In genomic region chr15:67185621-67186225, GRCh38 we compare ENCODE assay signal across 9 cellular contexts.
A peak's percentile ranks its signal among the peaks of the same experiment; 100 is the strongest.
DNase-seq lines count a peak whose midpoint lies in the region; ATAC-seq and TF ChIP-seq lines count a peak whose summit lies in the region.
"Had no signal": no experiment of that assay in that cellular context is flagged by ENCODE, and none has a peak within 500 bp of the region (broad histone marks: within the 10 kb centered on the region; RNA-seq: fewer than 3 reads in every experiment).

No MANE protein-coding gene starts in this region.

- H3K4me3 ChIP-seq in heart left ventricle: no peak overlapping the region
- no peak overlapping the region for H3K4me3 ChIP-seq in uterus
- H3K4me3 ChIP-seq: ovary had no signal

- no peak for ATAC-seq in heart left ventricle
- no peak for ATAC-seq in left cardiac atrium
- ATAC-seq in memory B cell (ENCODE audit: low read depth): peak; percentile 47

- no peak for TF ChIP-seq CTCF in heart left ventricle (IDR thresholded peaks at IDR 0.05)
- no peak for TF ChIP-seq CTCF in uterus (IDR thresholded peaks at IDR 0.05)

- H3K36me3 ChIP-seq in heart left ventricle: peaks cover 0 to 77% (median 35%) of the 10 kb centered on the region in 9 donors
- H3K36me3 ChIP-seq in uterus: no peaks in the 10 kb centered on the region
- H3K36me3 ChIP-seq: ovary had no signal

- H3K27me3 ChIP-seq in heart left ventricle (no peaks in the 10 kb centered on the region), uterus (no peaks in the 10 kb centered on the region)
- H3K27me3 ChIP-seq: ovary had no signal

- TF ChIP-seq POLR2A in heart left ventricle (IDR thresholded peaks at IDR 0.05): no peak
- TF ChIP-seq POLR2A in uterus (IDR thresholded peaks at IDR 0.05): no peak

- no peaks in the 10 kb centered on the region for H3K9me3 ChIP-seq in heart left ventricle
- no peaks in the 10 kb centered on the region for H3K9me3 ChIP-seq in uterus
- H3K9me3 ChIP-seq: ovary had no signal

- no peaks in the 10 kb centered on the region for H3K9me3 Mint-ChIP-seq in activated naive CD8-positive, alpha-beta T cell treated with anti-CD3 and anti-CD28 coated beads for 36 hours
- no peaks in the 10 kb centered on the region for H3K9me3 Mint-ChIP-seq in memory B cell

- intact Hi-C loops in heart left ventricle (cut with DNase I) (loop anchor here in 3 of 10 donors (5.0 to 10.0 kb wide), 2 partner anchors 61 to 118 kb away; partner anchors contain the start of gene SMAD3 (in 2 of the 3)), left cardiac atrium (cut with DNase I) (loop anchor here (5.0 to 10.0 kb wide), 2 partner anchors 118 to 121 kb away; partner anchors contain the start of gene SMAD3 (in 2 of the 2)), uterus (cut with DNase I; ENCODE audit: low total_unique reads) (loop anchor here (5.0 kb wide), 1 partner anchor 38 kb away; no protein-coding TSS in a partner anchor)

- H3K36me3 Mint-ChIP-seq in activated naive CD8-positive, alpha-beta T cell treated with anti-CD3 and anti-CD28 coated beads for 36 hours: peaks cover 11% of the 10 kb centered on the region
- peaks cover 33% of the 10 kb centered on the region for H3K36me3 Mint-ChIP-seq in memory B cell

- H3K27me3 Mint-ChIP-seq in activated naive CD8-positive, alpha-beta T cell treated with anti-CD3 and anti-CD28 coated beads for 36 hours: no peaks in the 10 kb centered on the region
- H3K27me3 Mint-ChIP-seq in memory B cell: no peaks in the 10 kb centered on the region

- H3K27ac ChIP-seq in heart left ventricle (peak overlapping the region; percentile 43 to 96 (median 89)), uterus (peak overlapping the region; percentile 91 to 92)

- DNase-seq in heart left ventricle (peak in 1 of 5 donors; percentile 17), left cardiac atrium (no peak), memory B cell (ENCODE audit: low spot score in 2 of 2) (no peak), uterus (peak in 1 of 2 donors; percentile 12), NCI-H2081 (lab: John Stamatoyannopoulos, UW) (no peak), DMS53 treated with DMSO at 0.1 percent for 48 hours (lab: John Stamatoyannopoulos, UW; ENCODE audit: unreplicated experiment) (no peak), HK-2 (ENCODE audit: unreplicated experiment) (no peak)
- peak; percentile 18 for DNase-seq in activated naive CD8-positive, alpha-beta T cell treated with anti-CD3 and anti-CD28 coated beads for 36 hours

- H3K4me1 Mint-ChIP-seq in activated naive CD8-positive, alpha-beta T cell treated with anti-CD3 and anti-CD28 coated beads for 36 hours: no peaks in the 10 kb centered on the region
- H3K4me1 Mint-ChIP-seq in memory B cell: peaks cover 9% of the 10 kb centered on the region

- peaks cover 11 to 62% (median 51%) of the 10 kb centered on the region in 12 donors for H3K4me1 ChIP-seq in heart left ventricle
- H3K4me1 ChIP-seq in uterus: peaks cover 14 to 33% of the 10 kb centered on the region in 2 donors

- WGBS in heart left ventricle, 4 donors: 55 to 66% (median 58%) methylated on average over 9 of the region's 9 CpGs

- H3K4me3 Mint-ChIP-seq in activated naive CD8-positive, alpha-beta T cell treated with anti-CD3 and anti-CD28 coated beads for 36 hours: no peak overlapping the region
- H3K4me3 Mint-ChIP-seq in memory B cell: no peak overlapping the region

- H3K27ac Mint-ChIP-seq in activated naive CD8-positive, alpha-beta T cell treated with anti-CD3 and anti-CD28 coated beads for 36 hours: no peak overlapping the region
- peak overlapping the region; percentile 83 for H3K27ac Mint-ChIP-seq in memory B cell
